Comparison of ENCODE assay signal across 35 cellular contexts in the genomic region with DNA sequence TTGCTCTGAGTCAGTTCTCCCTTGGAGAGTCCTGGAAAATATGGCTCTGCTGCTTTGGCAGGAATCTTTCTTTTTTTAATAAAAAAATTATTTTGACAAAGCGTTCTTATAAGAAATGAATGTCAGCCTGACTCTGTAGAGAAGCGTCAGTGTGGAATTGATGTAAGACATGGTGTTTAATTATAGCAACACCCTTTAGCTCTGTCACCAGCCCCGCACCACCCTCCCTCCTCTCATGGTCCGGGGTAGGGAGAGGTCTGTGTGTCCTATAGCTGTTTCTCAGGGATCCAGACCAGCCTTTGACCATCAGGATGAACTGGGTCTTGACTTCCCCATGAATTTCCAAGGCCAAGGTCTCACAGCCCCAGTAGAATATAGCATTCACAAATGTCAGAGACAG.
"Had no signal": no experiment of that assay in that cellular context is flagged by ENCODE, and none has a peak within 500 bp of the region (broad histone marks: within the 10 kb centered on the region; RNA-seq: fewer than 3 reads in every experiment).

No MANE protein-coding gene starts in this region.

- DNase-seq: Karpas-422, Kasumi-1, KG1, MG63, MM.1S, MV-4-11, NCI-H1048, NCI-H1092, NCI-H1092 treated with DMSO at 0.1 percent for 48 hours, NCI-H1105, NCI-H1105 treated with DMSO at 0.1 percent for 48 hours, NCI-H1417, NCI-H1417 treated with DMSO at 0.1 percent for 48 hours, NCI-H1436, NCI-H1436 treated with DMSO at 0.1 percent for 48 hours, NCI-H146, NCI-H1694, NCI-H1694 treated with DMSO at 0.1 percent for 48 hours, NCI-H187, NCI-H187 treated with DMSO at 0.1 percent for 48 hours, NCI-H1930, NCI-H2029, NCI-H2029 treated with DMSO at 0.1 percent for 48 hours, NCI-H2081, NCI-H2081 treated with DMSO at 0.1 percent for 48 hours, NCI-H2107, NCI-H2171, NCI-H2171 treated with DMSO at 0.1 percent for 48 hours, NCI-H2227 treated with DMSO at 0.1 percent for 48 hours, NCI-H226, NCI-H345, NCI-H446, NCI-H446 treated with DMSO at 0.1 percent for 48 hours, NCI-H510A had no signal

- H3K4me2 ChIP-seq: KMS-11 had no signal

- H3K9ac ChIP-seq: KMS-11 had no signal

- H3K4me3 ChIP-seq: MG63 had no signal

- H3K27me3 ChIP-seq: MG63 had no signal

- H3K9me3 ChIP-seq: MG63 had no signal

- H3K27ac ChIP-seq: KMS-11 had no signal

- H3K36me3 ChIP-seq: MG63 had no signal
